Comparison of ENCODE assay signal across 1 cellular context in the genomic region with DNA sequence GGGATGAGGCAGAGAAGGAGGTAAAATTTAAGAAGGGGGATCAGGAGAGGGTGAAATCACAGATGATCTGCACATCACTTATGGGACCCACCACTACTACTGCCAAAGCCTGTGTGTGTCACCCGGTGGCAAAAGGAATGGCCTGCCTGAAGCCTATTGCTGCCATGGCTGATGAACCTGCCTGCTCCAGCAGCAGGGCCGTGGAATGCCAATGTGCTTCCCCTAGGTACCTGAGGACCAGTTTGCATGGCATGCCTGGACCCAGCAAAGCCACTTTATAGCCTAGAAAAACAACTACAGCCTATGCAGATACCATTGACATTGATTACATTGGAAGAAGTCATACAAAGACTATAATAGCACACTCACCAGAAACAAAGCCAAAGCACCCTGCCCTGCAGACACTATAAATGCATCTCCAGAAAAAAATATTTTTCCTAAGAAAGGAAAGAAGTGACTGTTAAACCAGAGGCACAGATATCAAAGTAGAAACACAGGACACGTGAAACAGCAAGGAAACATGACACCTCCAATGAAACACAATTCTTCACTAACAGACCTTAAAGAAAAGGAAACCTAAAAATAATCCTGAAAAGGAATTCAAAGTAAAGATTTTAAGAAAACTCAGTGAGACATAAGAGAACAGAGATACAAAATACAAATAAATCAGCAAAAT.
TF ChIP-seq lines count a peak whose summit lies in the region.

No MANE protein-coding gene starts in this region.

TF ChIP-seq in GM23338, 12 proteins besides CTCF, POLR2A, EP300 and RAD21 (continued from another document):
- TF ChIP-seq, protein P1, sequence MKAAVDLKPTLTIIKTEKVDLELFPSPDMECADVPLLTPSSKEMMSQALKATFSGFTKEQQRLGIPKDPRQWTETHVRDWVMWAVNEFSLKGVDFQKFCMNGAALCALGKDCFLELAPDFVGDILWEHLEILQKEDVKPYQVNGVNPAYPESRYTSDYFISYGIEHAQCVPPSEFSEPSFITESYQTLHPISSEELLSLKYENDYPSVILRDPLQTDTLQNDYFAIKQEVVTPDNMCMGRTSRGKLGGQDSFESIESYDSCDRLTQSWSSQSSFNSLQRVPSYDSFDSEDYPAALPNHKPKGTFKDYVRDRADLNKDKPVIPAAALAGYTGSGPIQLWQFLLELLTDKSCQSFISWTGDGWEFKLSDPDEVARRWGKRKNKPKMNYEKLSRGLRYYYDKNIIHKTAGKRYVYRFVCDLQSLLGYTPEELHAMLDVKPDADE (IDR thresholded peaks at IDR 0.05), result no peak
- TF ChIP-seq ZNF114 (CRISPR knock-in tag; IDR thresholded peaks at IDR 0.05) (no peak), EZH2phosphoT487 (IDR thresholded peaks at IDR 0.05; ENCODE audit: unreplicated experiment) (no peak), ZNF331 (CRISPR knock-in tag; IDR thresholded peaks at IDR 0.05; ENCODE audit: low read depth) (no peak), EZH2 (IDR thresholded peaks at IDR 0.05; ENCODE audit: low read depth, unreplicated experiment) (no peak), NANOG (IDR thresholded peaks at IDR 0.05; ENCODE audit: borderline replicate concordance) (no peak), JUNB (IDR thresholded peaks at IDR 0.05; ENCODE audit: unreplicated experiment) (no peak), CREB1 (CRISPR knock-in tag; IDR thresholded peaks at IDR 0.05; ENCODE audit: low read depth) (no peak)
- TF ChIP-seq, protein P2, sequence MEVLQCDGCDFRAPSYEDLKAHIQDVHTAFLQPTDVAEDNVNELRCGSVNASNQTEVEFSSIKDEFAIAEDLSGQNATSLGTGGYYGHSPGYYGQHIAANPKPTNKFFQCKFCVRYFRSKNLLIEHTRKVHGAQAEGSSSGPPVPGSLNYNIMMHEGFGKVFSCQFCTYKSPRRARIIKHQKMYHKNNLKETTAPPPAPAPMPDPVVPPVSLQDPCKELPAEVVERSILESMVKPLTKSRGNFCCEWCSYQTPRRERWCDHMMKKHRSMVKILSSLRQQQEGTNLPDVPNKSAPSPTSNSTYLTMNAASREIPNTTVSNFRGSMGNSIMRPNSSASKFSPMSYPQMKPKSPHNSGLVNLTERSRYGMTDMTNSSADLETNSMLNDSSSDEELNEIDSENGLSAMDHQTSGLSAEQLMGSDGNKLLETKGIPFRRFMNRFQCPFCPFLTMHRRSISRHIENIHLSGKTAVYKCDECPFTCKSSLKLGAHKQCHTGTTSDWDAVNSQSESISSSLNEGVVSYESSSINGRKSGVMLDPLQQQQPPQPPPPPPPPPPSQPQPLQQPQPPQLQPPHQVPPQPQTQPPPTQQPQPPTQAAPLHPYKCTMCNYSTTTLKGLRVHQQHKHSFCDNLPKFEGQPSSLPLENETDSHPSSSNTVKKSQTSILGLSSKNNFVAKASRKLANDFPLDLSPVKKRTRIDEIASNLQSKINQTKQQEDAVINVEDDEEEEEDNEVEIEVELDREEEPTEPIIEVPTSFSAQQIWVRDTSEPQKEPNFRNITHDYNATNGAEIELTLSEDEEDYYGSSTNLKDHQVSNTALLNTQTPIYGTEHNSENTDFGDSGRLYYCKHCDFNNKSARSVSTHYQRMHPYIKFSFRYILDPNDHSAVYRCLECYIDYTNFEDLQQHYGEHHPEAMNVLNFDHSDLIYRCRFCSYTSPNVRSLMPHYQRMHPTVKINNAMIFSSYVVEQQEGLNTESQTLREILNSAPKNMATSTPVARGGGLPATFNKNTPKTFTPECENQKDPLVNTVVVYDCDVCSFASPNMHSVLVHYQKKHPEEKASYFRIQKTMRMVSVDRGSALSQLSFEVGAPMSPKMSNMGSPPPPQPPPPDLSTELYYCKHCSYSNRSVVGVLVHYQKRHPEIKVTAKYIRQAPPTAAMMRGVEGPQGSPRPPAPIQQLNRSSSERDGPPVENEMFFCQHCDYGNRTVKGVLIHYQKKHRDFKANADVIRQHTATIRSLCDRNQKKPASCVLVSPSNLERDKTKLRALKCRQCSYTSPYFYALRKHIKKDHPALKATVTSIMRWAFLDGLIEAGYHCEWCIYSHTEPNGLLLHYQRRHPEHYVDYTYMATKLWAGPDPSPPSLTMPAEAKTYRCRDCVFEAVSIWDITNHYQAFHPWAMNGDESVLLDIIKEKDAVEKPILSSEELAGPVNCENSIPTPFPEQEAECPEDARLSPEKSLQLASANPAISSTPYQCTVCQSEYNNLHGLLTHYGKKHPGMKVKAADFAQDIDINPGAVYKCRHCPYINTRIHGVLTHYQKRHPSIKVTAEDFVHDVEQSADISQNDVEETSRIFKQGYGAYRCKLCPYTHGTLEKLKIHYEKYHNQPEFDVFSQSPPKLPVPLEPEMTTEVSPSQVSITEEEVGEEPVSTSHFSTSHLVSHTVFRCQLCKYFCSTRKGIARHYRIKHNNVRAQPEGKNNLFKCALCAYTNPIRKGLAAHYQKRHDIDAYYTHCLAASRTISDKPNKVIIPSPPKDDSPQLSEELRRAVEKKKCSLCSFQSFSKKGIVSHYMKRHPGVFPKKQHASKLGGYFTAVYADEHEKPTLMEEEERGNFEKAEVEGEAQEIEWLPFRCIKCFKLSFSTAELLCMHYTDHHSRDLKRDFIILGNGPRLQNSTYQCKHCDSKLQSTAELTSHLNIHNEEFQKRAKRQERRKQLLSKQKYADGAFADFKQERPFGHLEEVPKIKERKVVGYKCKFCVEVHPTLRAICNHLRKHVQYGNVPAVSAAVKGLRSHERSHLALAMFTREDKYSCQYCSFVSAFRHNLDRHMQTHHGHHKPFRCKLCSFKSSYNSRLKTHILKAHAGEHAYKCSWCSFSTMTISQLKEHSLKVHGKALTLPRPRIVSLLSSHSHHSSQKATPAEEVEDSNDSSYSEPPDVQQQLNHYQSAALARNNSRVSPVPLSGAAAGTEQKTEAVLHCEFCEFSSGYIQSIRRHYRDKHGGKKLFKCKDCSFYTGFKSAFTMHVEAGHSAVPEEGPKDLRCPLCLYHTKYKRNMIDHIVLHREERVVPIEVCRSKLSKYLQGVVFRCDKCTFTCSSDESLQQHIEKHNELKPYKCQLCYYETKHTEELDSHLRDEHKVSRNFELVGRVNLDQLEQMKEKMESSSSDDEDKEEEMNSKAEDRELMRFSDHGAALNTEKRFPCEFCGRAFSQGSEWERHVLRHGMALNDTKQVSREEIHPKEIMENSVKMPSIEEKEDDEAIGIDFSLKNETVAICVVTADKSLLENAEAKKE (CRISPR knock-in tag; IDR thresholded peaks at IDR 0.05), result no peak
